In the genomic region with DNA sequence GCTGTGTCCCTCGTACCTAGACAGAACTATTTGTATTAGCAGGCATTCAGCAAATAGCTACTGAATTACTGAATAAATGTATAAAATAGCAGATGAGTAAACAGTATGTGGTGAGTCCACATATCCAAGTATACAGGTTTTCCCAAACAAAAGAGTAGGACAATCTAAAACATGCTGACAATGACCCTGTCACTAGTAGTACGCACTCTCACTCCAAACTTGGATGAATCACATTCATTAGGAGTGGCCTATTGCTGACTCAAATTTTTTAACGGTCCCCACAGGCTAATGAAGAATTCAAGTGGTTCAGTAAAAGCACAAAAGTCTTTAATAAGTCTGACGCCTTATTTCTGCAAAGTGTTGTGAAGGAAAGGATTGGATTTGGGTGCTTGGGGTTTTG, we compare ENCODE assay signal across 26 cellular contexts.
DNase-seq lines count a peak whose midpoint lies in the region; ATAC-seq, FAIRE-seq and TF ChIP-seq lines count a peak whose summit lies in the region.
"Had no signal": no experiment of that assay in that cellular context is flagged by ENCODE, and none has a peak within 500 bp of the region (broad histone marks: within the 10 kb centered on the region; RNA-seq: fewer than 3 reads in every experiment).

No MANE protein-coding gene starts in this region.

- H3K4me3 Mint-ChIP-seq in HFFc6, result peak overlapping the region; percentile 67
- H3K4me3 Mint-ChIP-seq: activated CD4-positive, alpha-beta T cell treated with anti-CD3 and anti-CD28 coated beads for 36 hours; CD4-positive, alpha-beta T cell; naive thymus-derived CD4-positive, alpha-beta T cell had no signal

- peak overlapping the region; percentile 94 for H3K27ac Mint-ChIP-seq in HFFc6
- H3K27ac Mint-ChIP-seq: activated CD4-positive, alpha-beta T cell treated with anti-CD3 and anti-CD28 coated beads for 36 hours; CD4-positive, alpha-beta T cell; naive thymus-derived CD4-positive, alpha-beta T cell had no signal

- TF ChIP-seq CTCF in HFFc6 (IDR thresholded peaks at IDR 0.05), result no peak
- no peak for TF ChIP-seq CTCF in bronchial epithelial cell (IDR thresholded peaks at IDR 0.05; ENCODE audit: insufficient read depth, low read length, severe bottlenecking)

- H3K9me3 Mint-ChIP-seq in HFFc6, result no peaks in the 10 kb centered on the region
- H3K9me3 Mint-ChIP-seq: CD4-positive, alpha-beta T cell; naive thymus-derived CD4-positive, alpha-beta T cell had no signal

- peaks cover 98% of the 10 kb centered on the region for H3K4me1 Mint-ChIP-seq in HFFc6 (ENCODE audit: low read depth)
- H3K4me1 Mint-ChIP-seq: activated CD4-positive, alpha-beta T cell treated with anti-CD3 and anti-CD28 coated beads for 36 hours had no signal

- FAIRE-seq in bronchial epithelial cell (lab: Jason Lieb, UNC), result no peak
- FAIRE-seq: A204.1, small intestine had no signal

- H3K36me3 Mint-ChIP-seq in HFFc6 (ENCODE audit: low read depth), result peaks cover 18% of the 10 kb centered on the region
- H3K36me3 Mint-ChIP-seq: naive thymus-derived CD4-positive, alpha-beta T cell had no signal

- H3K9me3 ChIP-seq in muscle layer of duodenum (ENCODE audit: control insufficient read depth in 1 of 2, low read length in 2 of 2), result no peaks in the 10 kb centered on the region
- H3K9me3 ChIP-seq: lower lobe of right lung, uterus had no signal

- H3K4me3 ChIP-seq in bronchial epithelial cell (ENCODE audit: low read depth, low read length) (no peak overlapping the region), muscle layer of duodenum (ENCODE audit: low read depth in 1 of 2, low read length in 2 of 2) (no peak overlapping the region)
- H3K4me3 ChIP-seq: lower lobe of right lung, uterus had no signal

- ATAC-seq in GM18517 (IDR thresholded peaks at IDR 0.05; ENCODE audit: unreplicated experiment) (no peak), GM21717 (IDR thresholded peaks at IDR 0.05; ENCODE audit: unreplicated experiment) (no peak)
- ATAC-seq: activated CD4-positive, alpha-beta T cell treated with anti-CD3 and anti-CD28 coated beads for 36 hours; naive thymus-derived CD4-positive, alpha-beta T cell had no signal

- peaks cover 0 to 5% of the 10 kb centered on the region in 2 donors for H3K4me1 ChIP-seq in muscle layer of duodenum (ENCODE audit: control insufficient read depth in 1 of 2, insufficient read depth in 2 of 2, low read length in 2 of 2)
- H3K4me1 ChIP-seq: parathyroid adenoma, uterus had no signal

- H3K27me3 Mint-ChIP-seq in HFFc6 (ENCODE audit: insufficient read depth), result no peaks in the 10 kb centered on the region

- DNase-seq in A172 (ENCODE audit: low spot score) (peak; percentile 54), HFFc6 (peak; percentile 83), bronchial epithelial cell (ENCODE audit: low read depth) (peak; percentile 72), NCI-H446 treated with DMSO at 0.1 percent for 48 hours (lab: John Stamatoyannopoulos, UW) (no peak)
- DNase-seq in activated CD4-positive, alpha-beta T cell treated with anti-CD3 and anti-CD28 coated beads, Interleukin-2, amount 50 U/mL, for 4 hours, result no peak
- DNase-seq: activated CD4-positive, alpha-beta T cell treated with anti-CD3 and anti-CD28 coated beads for 36 hours; activated CD8-positive, alpha-beta memory T cell treated with anti-CD3 and anti-CD28 coated beads, Interleukin-2, amount 50 U/mL, for 48 hours; activated effector memory CD4-positive, alpha-beta T cell treated with anti-CD3 and anti-CD28 coated beads, Interleukin-2, amount 50 U/mL, for 16 hours; CD4-positive, alpha-beta T cell; central memory CD4-positive, alpha-beta T cell; DMS79; effector CD8-positive, alpha-beta T cell; hippocampal formation; islet precursor cell; lower lobe of right lung; naive thymus-derived CD4-positive, alpha-beta T cell; NCI-H1436; NCI-H2171 treated with DMSO at 0.1 percent for 48 hours; small intestine; stimulated activated CD4-positive, alpha-beta T cell treated with anti-CD3 and anti-CD28 coated beads, Interleukin-4, amount 100 ng/mL, for 1 hour; uterus had no signal

- peak overlapping the region; percentile 68 for H3K27ac ChIP-seq in muscle layer of duodenum (ENCODE audit: low read length)
- H3K27ac ChIP-seq: lower lobe of right lung, parathyroid adenoma, uterus had no signal

- H3K27me3 ChIP-seq in bronchial epithelial cell (ENCODE audit: control insufficient read depth, insufficient read depth, low read length), result no peaks in the 10 kb centered on the region
- no peaks in the 10 kb centered on the region for H3K27me3 ChIP-seq in muscle layer of duodenum (ENCODE audit: low read depth, low read length)
- H3K27me3 ChIP-seq: uterus had no signal

- H3K36me3 ChIP-seq in bronchial epithelial cell (ENCODE audit: control insufficient read depth, insufficient read depth, low read length), result no peaks in the 10 kb centered on the region
- no peaks in the 10 kb centered on the region for H3K36me3 ChIP-seq in muscle layer of duodenum (ENCODE audit: control insufficient read depth in 1 of 2, insufficient read depth in 2 of 2, low read length in 2 of 2)
- H3K36me3 ChIP-seq: lower lobe of right lung, uterus had no signal

Comparison
In these comparisons a context has a peak if more than half of its experiments do, and no peak if none do; other contexts are left out.
1. DNase-seq: peak in A172 (single experiment), HFFc6 (single experiment) and bronchial epithelial cell (single experiment); none in NCI-H446 treated with DMSO at 0.1 percent for 48 hours (single experiment) and activated CD4-positive, alpha-beta T cell treated with anti-CD3 and anti-CD28 coated beads, Interleukin-2, amount 50 U/mL, for 4 hours (0 of 2).